In the genomic region with DNA sequence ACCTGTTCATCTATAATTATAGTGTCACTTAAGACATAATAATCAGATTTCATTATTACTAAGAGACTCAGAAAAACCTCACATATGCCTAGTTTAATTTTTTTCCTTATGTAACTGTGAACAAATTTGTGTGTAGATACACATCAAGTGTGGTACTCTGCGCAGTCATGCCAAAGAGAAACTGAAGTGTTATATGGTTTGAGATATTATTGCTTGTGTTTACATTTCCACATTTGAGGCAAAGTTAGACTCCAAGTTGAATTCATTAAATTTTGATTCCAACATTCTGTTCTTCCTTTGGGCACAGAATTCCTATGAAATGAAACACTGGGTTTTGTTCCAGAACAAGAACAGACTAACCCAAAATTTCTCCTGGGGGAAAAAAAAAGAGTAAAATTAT, we compare ENCODE assay signal across 8 cellular contexts. TPM values are rescaled to one million over a fixed set of nuclear protein-coding genes. Genes with fewer than 3 reads are reported as not detected.
DNase-seq lines count a peak whose midpoint lies in the region; ATAC-seq and TF ChIP-seq lines count a peak whose summit lies in the region.

No MANE protein-coding gene starts in this region.

- no peak for ATAC-seq in left lung
- no peak for ATAC-seq in GM19395 (IDR thresholded peaks at IDR 0.05; ENCODE audit: unreplicated experiment)

- no peaks in the 10 kb centered on the region for H3K27me3 ChIP-seq in left lung
- no peaks in the 10 kb centered on the region for H3K27me3 ChIP-seq in suprapubic skin

- H3K27ac ChIP-seq in left lung (peak overlapping the region; percentile 99 to 100), suprapubic skin (peak overlapping the region; percentile 100)

- H3K4me3 ChIP-seq in left lung: peak overlapping the region; percentile 68 to 69
- peak overlapping the region; percentile 98 for H3K4me3 ChIP-seq in suprapubic skin
- H3K4me3 ChIP-seq in lower leg skin (ENCODE audit: low read depth, poor library complexity, severe bottlenecking): no peak overlapping the region

- peak overlapping the region; percentile 83 for H3K4me3 Mint-ChIP-seq in activated CD4-positive, alpha-beta T cell treated with anti-CD3 and anti-CD28 coated beads, Interleukin-2, amount 10 ng/mL, durations not matched to agents 24 days and 14 days
- peak overlapping the region; percentile 93 for H3K4me3 Mint-ChIP-seq in activated naive CD8-positive, alpha-beta T cell

- peaks cover 39% of the 10 kb centered on the region for H3K36me3 Mint-ChIP-seq in activated CD4-positive, alpha-beta T cell treated with anti-CD3 and anti-CD28 coated beads, Interleukin-2, amount 10 ng/mL, durations not matched to agents 24 days and 14 days (ENCODE audit: low read depth)
- H3K36me3 Mint-ChIP-seq in activated naive CD8-positive, alpha-beta T cell: peaks cover 14% of the 10 kb centered on the region

- no peaks in the 10 kb centered on the region for H3K9me3 Mint-ChIP-seq in activated CD4-positive, alpha-beta T cell treated with anti-CD3 and anti-CD28 coated beads, Interleukin-2, amount 10 ng/mL, durations not matched to agents 24 days and 14 days
- H3K9me3 Mint-ChIP-seq in activated naive CD8-positive, alpha-beta T cell (ENCODE audit: low read depth): no peaks in the 10 kb centered on the region

- TF ChIP-seq POLR2A in suprapubic skin (IDR thresholded peaks at IDR 0.05) (no peak), lower leg skin (IDR thresholded peaks at IDR 0.05) (no peak)

- no peaks in the 10 kb centered on the region for H3K27me3 Mint-ChIP-seq in activated CD4-positive, alpha-beta T cell treated with anti-CD3 and anti-CD28 coated beads, Interleukin-2, amount 10 ng/mL, durations not matched to agents 24 days and 14 days
- no peaks in the 10 kb centered on the region for H3K27me3 Mint-ChIP-seq in activated naive CD8-positive, alpha-beta T cell

- H3K9me3 ChIP-seq in left lung (no peaks in the 10 kb centered on the region), suprapubic skin (no peaks in the 10 kb centered on the region)

- TF ChIP-seq CTCF in left lung (IDR thresholded peaks at IDR 0.05) (no peak), suprapubic skin (IDR thresholded peaks at IDR 0.05) (no peak), lower leg skin (IDR thresholded peaks at IDR 0.05) (no peak)

- H3K4me1 ChIP-seq in left lung (peaks cover 18 to 71% of the 10 kb centered on the region in 2 donors), suprapubic skin (peaks cover 69% of the 10 kb centered on the region)

- peaks cover 50% of the 10 kb centered on the region for H3K4me1 Mint-ChIP-seq in activated CD4-positive, alpha-beta T cell treated with anti-CD3 and anti-CD28 coated beads, Interleukin-2, amount 10 ng/mL, durations not matched to agents 24 days and 14 days
- peaks cover 60% of the 10 kb centered on the region for H3K4me1 Mint-ChIP-seq in activated naive CD8-positive, alpha-beta T cell (ENCODE audit: low read depth)

- TF ChIP-seq EP300 in suprapubic skin (IDR thresholded peaks at IDR 0.05): no peak

- intact Hi-C loops in activated CD4-positive, alpha-beta T cell treated with anti-CD3 and anti-CD28 coated beads, Interleukin-2, amount 10 ng/mL, durations not matched to agents 24 days and 14 days (cut with micrococcal nuclease): loop anchor here (2.0 to 5.0 kb wide), 2 partner anchors 171 to 1070 kb away; no protein-coding TSS in a partner anchor
- intact Hi-C loops in left lung (cut with DNase I) (loop anchor here in 1 of 2 donors (10.0 kb wide), 1 partner anchor 54 kb away; no protein-coding TSS in a partner anchor), lower leg skin (cut with DNase I; ENCODE audit: low total_unique reads) (no loop called here)

- 22% methylated on average over 1 of the region's 1 CpG for WGBS in suprapubic skin
- WGBS in lower leg skin, 2 donors: 11 to 16% methylated on average over 1 of the region's 1 CpG

- H3K36me3 ChIP-seq in left lung (no peaks in the 10 kb centered on the region), suprapubic skin (no peaks in the 10 kb centered on the region)

- DNase-seq in activated CD4-positive, alpha-beta T cell treated with anti-CD3 and anti-CD28 coated beads, Interleukin-2, amount 10 ng/mL, durations not matched to agents 24 days and 14 days: peak; percentile 62
- no peak for DNase-seq in activated CD4-positive, alpha-beta T cell treated with anti-CD3 and anti-CD28 coated beads, Interleukin-2, amount 50 U/mL, for 48 hours
- DNase-seq in left lung (no peak), suprapubic skin (ENCODE audit: low spot score in 2 of 2) (no peak), lower leg skin (ENCODE audit: low spot score in 2 of 2) (no peak), DMS79 treated with DMSO at 0.1 percent for 48 hours (lab: John Stamatoyannopoulos, UW) (no peak)

- H3K27ac Mint-ChIP-seq in activated CD4-positive, alpha-beta T cell treated with anti-CD3 and anti-CD28 coated beads, Interleukin-2, amount 10 ng/mL, durations not matched to agents 24 days and 14 days: peak overlapping the region; percentile 94
- H3K27ac Mint-ChIP-seq in activated naive CD8-positive, alpha-beta T cell: peak overlapping the region; percentile 98

RNA-seq across cellular contexts. Expression of a gene that starts 2.2 kb away (rescaled TPM):
- 296 and 298 TPM in 2 replicates for total RNA-seq in activated CD4-positive, alpha-beta T cell treated with anti-CD3 and anti-CD28 coated beads, Interleukin-2, amount 10 ng/mL, durations not matched to agents 24 days and 14 days
- 100 to 1,000 TPM; 226 to 246 TPM for total RNA-seq in left lung
- 100 to 1,000 TPM; 258 to 478 (median 320) TPM for total RNA-seq in suprapubic skin
- total RNA-seq in lower leg skin: 100 to 1,000 TPM; 152 to 286 (median 228) TPM
